1 cellular context compared by ENCODE assay signal in the genomic region with DNA sequence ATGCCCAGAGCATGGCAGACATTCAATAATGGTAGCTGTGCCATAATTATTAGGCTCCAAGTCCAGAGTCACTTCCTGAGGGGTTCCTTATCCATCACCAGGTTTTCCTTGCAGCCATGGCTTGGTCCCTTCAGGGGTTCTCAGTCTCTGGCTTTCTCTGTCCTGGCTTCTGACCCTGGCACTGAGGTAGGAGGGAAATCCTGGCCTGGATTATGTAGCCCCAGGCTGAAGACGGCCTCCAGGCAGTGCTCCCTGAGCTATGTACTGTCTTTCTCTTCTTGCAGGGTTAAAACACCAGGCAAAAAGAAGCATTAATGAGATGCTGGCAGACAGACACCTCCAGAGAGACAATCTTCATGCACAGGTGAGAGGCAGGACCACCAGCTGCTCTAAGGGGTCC.
TF ChIP-seq lines count a peak whose summit lies in the region.

No MANE protein-coding gene starts in this region.

TF ChIP-seq in GM23338, 12 proteins besides CTCF, POLR2A, EP300 and RAD21 (continued from another document):
- TF ChIP-seq, protein P1, sequence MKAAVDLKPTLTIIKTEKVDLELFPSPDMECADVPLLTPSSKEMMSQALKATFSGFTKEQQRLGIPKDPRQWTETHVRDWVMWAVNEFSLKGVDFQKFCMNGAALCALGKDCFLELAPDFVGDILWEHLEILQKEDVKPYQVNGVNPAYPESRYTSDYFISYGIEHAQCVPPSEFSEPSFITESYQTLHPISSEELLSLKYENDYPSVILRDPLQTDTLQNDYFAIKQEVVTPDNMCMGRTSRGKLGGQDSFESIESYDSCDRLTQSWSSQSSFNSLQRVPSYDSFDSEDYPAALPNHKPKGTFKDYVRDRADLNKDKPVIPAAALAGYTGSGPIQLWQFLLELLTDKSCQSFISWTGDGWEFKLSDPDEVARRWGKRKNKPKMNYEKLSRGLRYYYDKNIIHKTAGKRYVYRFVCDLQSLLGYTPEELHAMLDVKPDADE (IDR thresholded peaks at IDR 0.05), result no peak
- TF ChIP-seq POLR2AphosphoS5 (IDR thresholded peaks at IDR 0.05; ENCODE audit: low read depth), result no peak
- no peak for TF ChIP-seq JUNB (IDR thresholded peaks at IDR 0.05; ENCODE audit: unreplicated experiment)
- no peak for TF ChIP-seq EZH2phosphoT487 (IDR thresholded peaks at IDR 0.05; ENCODE audit: unreplicated experiment)
- no peak for TF ChIP-seq ZNF114 (CRISPR knock-in tag; IDR thresholded peaks at IDR 0.05)
TF ChIP-seq in GM23338: peak in this region for 0.
